In the genomic region with DNA sequence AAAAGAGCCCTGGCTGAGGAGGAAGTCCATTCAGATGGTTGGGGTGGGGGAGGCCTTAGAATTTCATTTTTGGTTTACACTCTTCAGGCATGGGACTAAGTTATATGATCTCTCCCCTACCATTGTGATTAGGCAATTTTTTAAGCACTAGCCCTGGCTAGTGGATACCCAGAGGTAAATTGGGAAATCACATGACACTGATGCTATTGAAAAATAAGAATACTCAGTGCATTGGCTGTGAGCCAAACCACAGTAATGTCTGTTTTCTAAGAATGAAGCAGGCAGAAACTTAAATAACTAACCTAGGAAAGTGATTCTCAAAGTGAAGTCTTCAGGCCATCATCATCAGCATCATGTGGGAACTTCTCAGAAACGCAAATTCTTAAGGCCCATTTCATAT, we compare ENCODE assay signal across 8 cellular contexts.
DNase-seq lines count a peak whose midpoint lies in the region; ATAC-seq and TF ChIP-seq lines count a peak whose summit lies in the region.

No MANE protein-coding gene starts in this region.

- no peaks in the 10 kb centered on the region for H3K27me3 ChIP-seq in endodermal cell (ENCODE audit: control insufficient read depth, insufficient read depth, low read length, poor library complexity, severe bottlenecking)
- H3K27me3 ChIP-seq in MG63, result no peaks in the 10 kb centered on the region

- 75 to 88% methylated on average over 1 of the region's 1 CpG for WGBS in endodermal cell (ENCODE audit: insufficient coverage in 1 of 2, insufficient read length in 1 of 2), 2 experiments

- no peaks in the 10 kb centered on the region for H3K27me3 Mint-ChIP-seq in endodermal cell (ENCODE audit: insufficient read depth)

- peaks cover 67% of the 10 kb centered on the region for H3K9me3 Mint-ChIP-seq in endodermal cell

- no peak for TF ChIP-seq CTCF in endodermal cell (conservative IDR thresholded peaks at IDR 0.05)

- H3K36me3 Mint-ChIP-seq in endodermal cell (ENCODE audit: low read depth), result peaks cover 10% of the 10 kb centered on the region

- peak overlapping the region; percentile 48 for H3K9ac ChIP-seq in endodermal cell (ENCODE audit: extremely low read depth, low read length, poor library complexity, severe bottlenecking)

- peaks cover 12% of the 10 kb centered on the region for H3K4me1 ChIP-seq in endodermal cell (ENCODE audit: control insufficient read depth, insufficient read depth, low read length)

- no peak overlapping the region for H3K27ac ChIP-seq in endodermal cell (ENCODE audit: low read depth, low read length)

- ATAC-seq in GM18517 (IDR thresholded peaks at IDR 0.05; ENCODE audit: unreplicated experiment) (peak; percentile 70), GM21619 (IDR thresholded peaks at IDR 0.05; ENCODE audit: unreplicated experiment) (peak; percentile 82), HG03558 (IDR thresholded peaks at IDR 0.05; ENCODE audit: extremely low read depth, unreplicated experiment) (peak; percentile 47), sciatic nerve (no peak)

- no peak overlapping the region for H3K4me3 Mint-ChIP-seq in endodermal cell

- no peak for DNase-seq in endodermal cell
- no peak for DNase-seq in sciatic nerve (ENCODE audit: low spot score)
- no peak for DNase-seq in NCI-H226
- DNase-seq in mucosa of gallbladder (ENCODE audit: low spot score), result no peak
- DNase-seq in MG63, result no peak

- H3K9me3 ChIP-seq in endodermal cell (ENCODE audit: control insufficient read depth, low read length) (peaks cover 31% of the 10 kb centered on the region), MG63 (no peaks in the 10 kb centered on the region)

- intact Hi-C loops in sciatic nerve (cut with DNase I), result no loop called here

- H3K4me3 ChIP-seq in endodermal cell (ENCODE audit: low read length) (no peak overlapping the region), MG63 (no peak overlapping the region)

- H3K36me3 ChIP-seq in endodermal cell (ENCODE audit: control insufficient read depth, insufficient read depth, low read length), result no peaks in the 10 kb centered on the region
- H3K36me3 ChIP-seq in MG63, result no peaks in the 10 kb centered on the region

- peaks cover 33% of the 10 kb centered on the region for H3K4me1 Mint-ChIP-seq in endodermal cell

- H3K27ac Mint-ChIP-seq in endodermal cell, result peak overlapping the region; percentile 97
